Comparison of ENCODE assay signal across 8 cellular contexts in genomic region chr4:15653864-15654391, GRCh38. TPM values are rescaled to one million over a fixed set of nuclear protein-coding genes. Genes with fewer than 3 reads are reported as not detected.
DNase-seq lines count a peak whose midpoint lies in the region; ATAC-seq and TF ChIP-seq lines count a peak whose summit lies in the region.

No MANE protein-coding gene starts in this region.

- H3K36me3 ChIP-seq in SJSA1 (peaks cover 14% of the 10 kb centered on the region), endocrine pancreas (ENCODE audit: control insufficient read depth, insufficient read depth, low read length) (no peaks in the 10 kb centered on the region), vagina (no peaks in the 10 kb centered on the region)

- H3K27me3 ChIP-seq in SJSA1 (replicated peaks) (no peaks in the 10 kb centered on the region), endocrine pancreas (ENCODE audit: control insufficient read depth, insufficient read depth, low read length) (no peaks in the 10 kb centered on the region), mononuclear cell (ENCODE audit: insufficient read depth, low read length) (no peaks in the 10 kb centered on the region), vagina (no peaks in the 10 kb centered on the region)

- TF ChIP-seq POLR2A in vagina (IDR thresholded peaks at IDR 0.05), result no peak

- peak overlapping the region; percentile 99 for H3K4me3 Mint-ChIP-seq in activated naive CD4-positive, alpha-beta T cell treated with anti-CD3 and anti-CD28 coated beads, Interleukin-2, amount 10 ng/mL, durations not matched to agents 7 days and 5 days

- peak overlapping the region; percentile 96 for H3K27ac Mint-ChIP-seq in activated naive CD4-positive, alpha-beta T cell treated with anti-CD3 and anti-CD28 coated beads, Interleukin-2, amount 10 ng/mL, durations not matched to agents 7 days and 5 days

- H3K4me3 ChIP-seq in SJSA1, result peak overlapping the region; percentile 94
- peak overlapping the region; percentile 79 for H3K4me3 ChIP-seq in endocrine pancreas (ENCODE audit: control insufficient read depth, insufficient read depth, low read length)
- H3K4me3 ChIP-seq in mononuclear cell (ENCODE audit: low read length), result peak overlapping the region; percentile 80
- peak overlapping the region; percentile 79 to 96 for H3K4me3 ChIP-seq in vagina

- H3K9ac ChIP-seq in endocrine pancreas (ENCODE audit: control insufficient read depth, insufficient read depth, low read length), result peak overlapping the region; percentile 63

- H3K27me3 Mint-ChIP-seq in activated naive CD4-positive, alpha-beta T cell treated with anti-CD3 and anti-CD28 coated beads, Interleukin-2, amount 10 ng/mL, durations not matched to agents 7 days and 5 days, result no peaks in the 10 kb centered on the region

- peaks cover 59% of the 10 kb centered on the region for H3K4me1 Mint-ChIP-seq in activated naive CD4-positive, alpha-beta T cell treated with anti-CD3 and anti-CD28 coated beads, Interleukin-2, amount 10 ng/mL, durations not matched to agents 7 days and 5 days

- peaks cover 12% of the 10 kb centered on the region for H3K36me3 Mint-ChIP-seq in activated naive CD4-positive, alpha-beta T cell treated with anti-CD3 and anti-CD28 coated beads, Interleukin-2, amount 10 ng/mL, durations not matched to agents 7 days and 5 days

- H3K9me3 Mint-ChIP-seq in activated naive CD4-positive, alpha-beta T cell treated with anti-CD3 and anti-CD28 coated beads, Interleukin-2, amount 10 ng/mL, durations not matched to agents 7 days and 5 days, result no peaks in the 10 kb centered on the region

- intact Hi-C loops in vagina (cut with DNase I), result loop anchor here (5.0 to 10.0 kb wide), 2 partner anchors 179 to 652 kb away; partner anchors contain the start of gene CPEB2

- H3K9me3 ChIP-seq in SJSA1 (replicated peaks) (no peaks in the 10 kb centered on the region), endocrine pancreas (ENCODE audit: control insufficient read depth, low read length) (no peaks in the 10 kb centered on the region), mononuclear cell (ENCODE audit: low read depth, low read length) (no peaks in the 10 kb centered on the region), vagina (no peaks in the 10 kb centered on the region)

- ATAC-seq in HG03342 (IDR thresholded peaks at IDR 0.05; ENCODE audit: unreplicated experiment) (peak; percentile 33), GM19397 (IDR thresholded peaks at IDR 0.05; ENCODE audit: unreplicated experiment) (no peak)

- peak; percentile 26 for DNase-seq in activated naive CD4-positive, alpha-beta T cell treated with anti-CD3 and anti-CD28 coated beads, Interleukin-2, amount 10 ng/mL, durations not matched to agents 7 days and 5 days
- DNase-seq in activated naive CD4-positive, alpha-beta T cell treated with anti-CD3 and anti-CD28 coated beads, Interleukin-2, amount 50 U/mL, for 16 hours, result no peak
- peak; percentile 41 to 52 for DNase-seq in SJSA1 (ENCODE audit: low read depth in 1 of 2, low spot score in 2 of 2)
- DNase-seq in vagina (ENCODE audit: extremely low spot score in 2 of 2), result no peak

- H3K4me1 ChIP-seq in SJSA1 (replicated peaks) (peaks cover 30% of the 10 kb centered on the region), endocrine pancreas (ENCODE audit: control insufficient read depth, insufficient read depth, low read length) (peaks cover 24% of the 10 kb centered on the region), mononuclear cell (ENCODE audit: insufficient read depth, low read length) (peaks cover 73% of the 10 kb centered on the region), vagina (peaks cover 53% of the 10 kb centered on the region)

- TF ChIP-seq CTCF in vagina (IDR thresholded peaks at IDR 0.05), result no peak

- CTCF ChIA-PET in activated naive CD4-positive, alpha-beta T cell treated with anti-CD3 and anti-CD28 coated beads, Interleukin-2, amount 10 ng/mL, durations not matched to agents 7 days and 5 days (lab: Charles Lee), result interaction anchor here (0.6 to 3.7 kb wide), 2 partner anchors 105 to 302 kb away, joined by 3 to 13 read pairs; no protein-coding TSS in a partner anchor

- H3K27ac ChIP-seq in SJSA1, result peak overlapping the region; percentile 98
- H3K27ac ChIP-seq in vagina, result peak overlapping the region; percentile 99

RNA-seq across cellular contexts. Expression of gene FBXL5, which starts 1.2 kb away (rescaled TPM):
- 32.2 and 44.7 TPM in 2 replicates for total RNA-seq in SJSA1 (2014; rRNA removed; shearing (Covaris generic))
- total RNA-seq in mononuclear cell (245 TPM), vagina (103 TPM)

RNA-seq across cellular contexts. Expression of gene FAM200B, which starts 27.7 kb away (rescaled TPM):
- 45.3 and 52.8 TPM in 2 replicates for total RNA-seq in SJSA1 (2014; rRNA removed; shearing (Covaris generic))
- total RNA-seq in mononuclear cell (30.1 TPM), vagina (29.5 TPM)

RNA-seq across cellular contexts. Expression of gene BST1, which starts 48.9 kb away (rescaled TPM):
- total RNA-seq in SJSA1 (2014; rRNA removed; shearing (Covaris generic)), result 14.2 and 19.3 TPM in 2 replicates
- total RNA-seq in mononuclear cell (76.4 TPM), vagina (5.2 TPM)

Comparison
In these comparisons a context has a peak if more than half of its experiments do, and no peak if none do; other contexts are left out.
1. DNase-seq: peak in activated naive CD4-positive, alpha-beta T cell treated with anti-CD3 and anti-CD28 coated beads, Interleukin-2, amount 10 ng/mL, durations not matched to agents 7 days and 5 days (single experiment) and SJSA1 (2 of 2); none in activated naive CD4-positive, alpha-beta T cell treated with anti-CD3 and anti-CD28 coated beads, Interleukin-2, amount 50 U/mL, for 16 hours (single experiment) and vagina (0 of 2).
2. Peak in every context shown above with its lines, with median percentiles within 50 percentile points of each other: H3K4me3 ChIP-seq.